12 cellular contexts compared by ENCODE assay signal in the genomic region with DNA sequence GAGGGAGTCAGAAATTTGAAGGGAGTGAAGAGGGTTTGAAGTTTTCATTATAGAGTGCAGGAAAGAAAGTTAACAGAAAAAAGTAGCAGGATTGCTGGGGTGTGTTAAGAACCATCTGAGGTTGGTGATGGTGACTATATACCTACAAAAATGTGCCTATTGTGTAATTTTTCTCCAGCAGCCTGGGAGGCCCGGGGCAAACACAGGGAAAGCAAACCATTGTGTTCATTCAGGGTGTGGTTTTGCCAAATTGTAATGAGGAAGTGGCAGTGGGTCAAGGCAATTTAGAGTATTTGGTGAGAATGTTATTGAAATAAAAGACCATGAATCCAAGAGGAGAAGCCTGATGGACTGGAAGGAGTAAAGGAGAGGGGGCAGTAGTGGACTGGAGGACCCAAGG. TPM values are rescaled to one million over a fixed set of nuclear protein-coding genes. Genes with fewer than 3 reads are reported as not detected.
DNase-seq lines count a peak whose midpoint lies in the region; ATAC-seq and TF ChIP-seq lines count a peak whose summit lies in the region.
"Had no signal": no experiment of that assay in that cellular context is flagged by ENCODE, and none has a peak within 500 bp of the region (broad histone marks: within the 10 kb centered on the region; RNA-seq: fewer than 3 reads in every experiment).

No MANE protein-coding gene starts in this region.

- no peaks in the 10 kb centered on the region for H4K20me1 ChIP-seq in mammary epithelial cell (ENCODE audit: insufficient read depth, low read length)

- H3K9ac ChIP-seq in mammary epithelial cell (ENCODE audit: insufficient read depth, low read length) = no peak overlapping the region

- H3K4me2 ChIP-seq in mammary epithelial cell (ENCODE audit: insufficient read depth, low read depth, low read length) = peak overlapping the region; percentile 71

- 0% methylated on average over 1 of the region's 1 CpG for WGBS in mammary epithelial cell (ENCODE audit: low coverage, missing lambda C conversion rate)

- DNase-seq in AG10803 (ENCODE audit: low read depth) = peak; percentile 92
- DNase-seq in MV-4-11 (lab: John Stamatoyannopoulos, UW) = peak; percentile 85
- DNase-seq in mammary epithelial cell = peak; percentile 84
- DNase-seq in lung microvascular endothelial cell (ENCODE audit: low read depth in 2 of 2) = peak; percentile 1 to 9
- no peak for DNase-seq in naive thymus-derived CD8-positive, alpha-beta T cell
- DNase-seq in mesenteric fat pad (ENCODE audit: low spot score) = no peak
- DNase-seq in stimulated activated naive CD4-positive, alpha-beta T cell treated with Interleukin-2 at 50 U/mL for 16 hours (lab: John Stamatoyannopoulos, UW) = no peak
- DNase-seq in SHP77 treated with DMSO at 0.1 percent for 48 hours (lab: John Stamatoyannopoulos, UW) = no peak
- DNase-seq: CD4-positive, alpha-beta T cell; cerebellar nuclear complex; NCI-H187; ovary had no signal

- peaks cover 2% of the 10 kb centered on the region for H3K9me3 ChIP-seq in mammary epithelial cell (replicated peaks; ENCODE audit: insufficient read depth, low read length)
- H3K9me3 ChIP-seq: ovary had no signal

- POLR2A ChIA-PET in naive thymus-derived CD8-positive, alpha-beta T cell (lab: Charles Lee) = no interaction called here

- peak overlapping the region; percentile 62 for H3K27ac ChIP-seq in mammary epithelial cell (ENCODE audit: insufficient read depth, low read depth, low read length)
- H3K27ac ChIP-seq: ovary had no signal

- H3K4me3 ChIP-seq in AG10803 (ENCODE audit: low read length) = no peak overlapping the region
- H3K4me3 ChIP-seq in mammary epithelial cell (replicated peaks in 1 of 3; ENCODE audit: insufficient read depth in 1 of 3, low read depth in 2 of 3, low read length in 3 of 3) = no peak overlapping the region
- H3K4me3 ChIP-seq: ovary had no signal

- dilution Hi-C loops in mammary epithelial cell (cut with HindIII; ENCODE audit: low sequenced_read_pairs) = no loop called here

- H3K4me1 ChIP-seq in mammary epithelial cell (ENCODE audit: insufficient read depth, low read length) = peaks cover 34% of the 10 kb centered on the region

- intact Hi-C loops in mammary epithelial cell (cut with micrococcal nuclease) = loop anchor here (1.0 kb wide), 1 partner anchor 28 kb away; the partner anchor contains the start of gene NUDT15

- BruUV-seq in mammary epithelial cell (replicated peaks; lab: Mats Ljungman, UMichigan) = no TSS peak

- peak overlapping the region in 3 of 10 donors; percentile 4 to 55 (median 26) for H3K27ac Mint-ChIP-seq in naive thymus-derived CD8-positive, alpha-beta T cell
- H3K27ac Mint-ChIP-seq: CD4-positive, alpha-beta T cell had no signal

- no peaks in the 10 kb centered on the region for H3K27me3 ChIP-seq in mammary epithelial cell (ENCODE audit: insufficient read depth, low read length)
- H3K27me3 ChIP-seq: ovary had no signal

- TF ChIP-seq CTCF in AG10803 (conservative IDR thresholded peaks at IDR 0.05; ENCODE audit: low read length) (0 out of 2 replicates have a peak, but pooled peaks have one; percentile 9), mammary epithelial cell (conservative IDR thresholded peaks at IDR 0.05 in 1 of 2, IDR thresholded peaks at IDR 0.05 in 1 of 2; ENCODE audit: extremely low read depth in 1 of 2, insufficient read depth in 1 of 2, low read depth in 1 of 2, low read length in 2 of 2) (no peak)

- in situ Hi-C loops in mammary epithelial cell (cut with MboI; ENCODE audit: low sequenced_read_pairs in 2 of 2) = no loop called here

- peaks cover 8 to 31% (median 20%) of the 10 kb centered on the region in 3 donors for H3K36me3 Mint-ChIP-seq in naive thymus-derived CD8-positive, alpha-beta T cell

- no peaks in the 10 kb centered on the region for H3K79me2 ChIP-seq in mammary epithelial cell (ENCODE audit: insufficient read depth, low read length)

- H2AFZ ChIP-seq in mammary epithelial cell (ENCODE audit: low read depth, low read length) = peak overlapping the region; percentile 43

- H3K9me3 Mint-ChIP-seq in naive thymus-derived CD8-positive, alpha-beta T cell = no peaks in the 10 kb centered on the region
- H3K9me3 Mint-ChIP-seq: CD4-positive, alpha-beta T cell had no signal

- no peak overlapping the region for H3K4me3 Mint-ChIP-seq in naive thymus-derived CD8-positive, alpha-beta T cell
- H3K4me3 Mint-ChIP-seq: CD4-positive, alpha-beta T cell had no signal

- CTCF ChIA-PET in mammary epithelial cell (lab: Charles Lee; ENCODE audit: low non-redundant PET) = no interaction called here

- ATAC-seq in naive thymus-derived CD8-positive, alpha-beta T cell = no peak

- peaks cover 0 to 8% (median 0%) of the 10 kb centered on the region in 4 donors for H3K4me1 Mint-ChIP-seq in naive thymus-derived CD8-positive, alpha-beta T cell

- no peaks in the 10 kb centered on the region for H3K27me3 Mint-ChIP-seq in naive thymus-derived CD8-positive, alpha-beta T cell
- H3K27me3 Mint-ChIP-seq: CD4-positive, alpha-beta T cell had no signal

- H3K36me3 ChIP-seq in mammary epithelial cell (ENCODE audit: insufficient read depth, low read length) = no peaks in the 10 kb centered on the region
- H3K36me3 ChIP-seq: ovary had no signal

RNA-seq across cellular contexts. Expression of gene SUCLA2, which starts 8.2 kb away (rescaled TPM):
- total RNA-seq in mammary epithelial cell (10 to 100 TPM; 44.1 to 61.8 TPM), lung microvascular endothelial cell (25.7 and 29.2 TPM in 2 replicates), mesenteric fat pad (59.9 TPM)
- polyA plus RNA-seq in mammary epithelial cell = 28.1 TPM
- 18.1 TPM for polyA minus RNA-seq in mammary epithelial cell
- total RNA-seq in naive thymus-derived CD8-positive, alpha-beta T cell = 10 to 100 TPM; 28.6 to 33.4 TPM
- 10 to 100 TPM; 14.5 to 32.4 (median 31.8) TPM for polyA plus RNA-seq in naive thymus-derived CD8-positive, alpha-beta T cell

RNA-seq across cellular contexts. Expression of gene NUDT15, which starts 28.2 kb away (rescaled TPM):
- total RNA-seq in mammary epithelial cell = 10 to 100 TPM; 12.0 to 30.2 TPM
- 20.5 TPM for polyA plus RNA-seq in mammary epithelial cell
- polyA minus RNA-seq in mammary epithelial cell = 7.5 TPM
- 15.5 and 18.1 TPM in 2 replicates for total RNA-seq in lung microvascular endothelial cell
- 1 to 10 TPM; 4.9 to 5.6 TPM for total RNA-seq in naive thymus-derived CD8-positive, alpha-beta T cell
- polyA plus RNA-seq in naive thymus-derived CD8-positive, alpha-beta T cell = 1 to 10 TPM; 7.0 to 8.5 (median 7.3) TPM
- 11.4 TPM for total RNA-seq in mesenteric fat pad

Comparison
In these comparisons a context has a peak if more than half of its experiments do, and no peak if none do; other contexts are left out.
1. DNase-seq: peak in AG10803 (single experiment), MV-4-11 (single experiment), mammary epithelial cell (single experiment) and lung microvascular endothelial cell (2 of 2); none in naive thymus-derived CD8-positive, alpha-beta T cell (0 of 10), mesenteric fat pad (single experiment), stimulated activated naive CD4-positive, alpha-beta T cell treated with Interleukin-2 at 50 U/mL for 16 hours (single experiment) and SHP77 treated with DMSO at 0.1 percent for 48 hours (single experiment).